Comparison of ENCODE assay signal across 19 cellular contexts in genomic region chrX:98380556-98380955, GRCh38.
"Had no signal": no experiment of that assay in that cellular context is flagged by ENCODE, and none has a peak within 500 bp of the region (broad histone marks: within the 10 kb centered on the region; RNA-seq: fewer than 3 reads in every experiment).

No MANE protein-coding gene starts in this region.

- ATAC-seq: activated T-cell treated with anti-CD3 and anti-CD28 coated beads, Interleukin-2, amount 50 U/mL, for 72 hours; left ventricle myocardium superior had no signal

- H3K4me3 Mint-ChIP-seq: activated naive CD4-positive, alpha-beta T cell treated with anti-CD3 and anti-CD28 coated beads, Interleukin-2, amount 10 ng/mL, durations not matched to agents 7 days and 5 days; activated T-cell treated with anti-CD3 and anti-CD28 coated beads, Interleukin-2, amount 50 U/mL, for 72 hours; stimulated activated naive CD8-positive, alpha-beta T cell treated with anti-CD3 and anti-CD28 coated beads, Interleukin-15, Interleukin-2, amounts not matched to agents 100 ng/mL and 50 ng/mL, for 24 hours; T-helper 1 cell treated with Interleukin-12 subunit alpha and Interleukin-12 subunit beta and Interleukin-4 antibody, amounts not matched to agents 30 μg/mL and 1 μg/mL, for 36 hours had no signal

- H3K36me3 Mint-ChIP-seq: activated naive CD4-positive, alpha-beta T cell treated with anti-CD3 and anti-CD28 coated beads, Interleukin-2, amount 10 ng/mL, durations not matched to agents 7 days and 5 days had no signal

- H3K36me3 ChIP-seq: right atrium auricular region, thyroid gland had no signal

- H3K4me1 Mint-ChIP-seq: activated naive CD4-positive, alpha-beta T cell treated with anti-CD3 and anti-CD28 coated beads, Interleukin-2, amount 10 ng/mL, durations not matched to agents 7 days and 5 days; nephron had no signal

- H3K27me3 Mint-ChIP-seq: activated naive CD4-positive, alpha-beta T cell treated with anti-CD3 and anti-CD28 coated beads, Interleukin-2, amount 10 ng/mL, durations not matched to agents 7 days and 5 days; stimulated activated naive CD8-positive, alpha-beta T cell treated with anti-CD3 and anti-CD28 coated beads, Interleukin-15, Interleukin-2, amounts not matched to agents 100 ng/mL and 50 ng/mL, for 24 hours had no signal

- H3K9me3 Mint-ChIP-seq: stimulated activated naive CD8-positive, alpha-beta T cell treated with anti-CD3 and anti-CD28 coated beads, Interleukin-15, Interleukin-2, amounts not matched to agents 100 ng/mL and 50 ng/mL, for 24 hours had no signal

- H3K27me3 ChIP-seq: right atrium auricular region, thyroid gland had no signal

- H3K9me3 ChIP-seq: thyroid gland had no signal

- DNase-seq: activated CD4-positive, alpha-beta T cell treated with anti-CD3 and anti-CD28 coated beads for 4 hours; activated CD4-positive, alpha-beta T cell treated with anti-CD3 and anti-CD28 coated beads, Interleukin-2, amount 50 U/mL, for 48 hours; activated CD4-positive, CD25-positive, alpha-beta regulatory T cell; activated effector memory CD4-positive, alpha-beta T cell treated with Interleukin-2 at 50 U/mL for 16 hours; activated naive CD4-positive, alpha-beta T cell treated with anti-CD3 and anti-CD28 coated beads, Interleukin-2, amount 10 ng/mL, durations not matched to agents 7 days and 5 days; activated T-cell treated with anti-CD3 and anti-CD28 coated beads, Interleukin-2, amount 50 U/mL, for 72 hours; amygdala; cortex of kidney; foreskin fibroblast; left ventricle myocardium superior; mammary epithelial cell; stimulated activated CD4-positive, alpha-beta T cell treated with anti-CD3 and anti-CD28 coated beads, Interleukin-12 subunit alpha, Interleukin-12 subunit beta, amount 100 ng/mL, for 4 hours; stimulated activated CD4-positive, alpha-beta T cell treated with anti-CD3 and anti-CD28 coated beads, Interleukin-4, amount 100 ng/mL, for 4 hours; substantia nigra; thyroid gland had no signal

- H3K27ac ChIP-seq: right atrium auricular region, thyroid gland had no signal

- H3K4me3 ChIP-seq: right atrium auricular region, thyroid gland had no signal

- H3K4me1 ChIP-seq: right atrium auricular region, thyroid gland had no signal

- H3K27ac Mint-ChIP-seq: activated naive CD4-positive, alpha-beta T cell treated with anti-CD3 and anti-CD28 coated beads, Interleukin-2, amount 10 ng/mL, durations not matched to agents 7 days and 5 days; activated T-cell treated with anti-CD3 and anti-CD28 coated beads, Interleukin-2, amount 50 U/mL, for 72 hours; nephron; stimulated activated naive CD8-positive, alpha-beta T cell treated with anti-CD3 and anti-CD28 coated beads, Interleukin-15, Interleukin-2, amounts not matched to agents 100 ng/mL and 50 ng/mL, for 24 hours; T-helper 1 cell treated with Interleukin-12 subunit alpha and Interleukin-12 subunit beta and Interleukin-4 antibody, amounts not matched to agents 30 μg/mL and 1 μg/mL, for 36 hours had no signal
